ENCODE assay signal across 1 cellular context in genomic region chr2:127067620-127068350, GRCh38.
TF ChIP-seq lines count a peak whose summit lies in the region.

No MANE protein-coding gene starts in this region.

TF ChIP-seq in K562, 482 proteins besides CTCF, POLR2A, EP300 and RAD21 (continued from another document):
- TF ChIP-seq HNRNPL (IDR thresholded peaks at IDR 0.05; ENCODE audit: low read depth, low read length) (no peak), MAFF (IDR thresholded peaks at IDR 0.05; ENCODE audit: low read length) (no peak), CBX2 (IDR thresholded peaks at IDR 0.05; ENCODE audit: insufficient read depth, low read length, poor library complexity, severe bottlenecking) (no peak), ZNF57 (CRISPR knock-in tag; IDR thresholded peaks at IDR 0.05) (no peak), STAT6 (CRISPR knock-in tag; IDR thresholded peaks at IDR 0.05) (no peak), GATA2 (CRISPR knock-in tag; IDR thresholded peaks at IDR 0.05) (no peak), ZNF76 (CRISPR knock-in tag; IDR thresholded peaks at IDR 0.05; ENCODE audit: borderline replicate concordance) (no peak), MYNN (IDR thresholded peaks at IDR 0.05) (no peak), MYNN (CRISPR knock-in tag; IDR thresholded peaks at IDR 0.05) (no peak), ZMIZ1 (IDR thresholded peaks at IDR 0.05; ENCODE audit: low read depth in 2 of 2, low read length in 2 of 2) (no peak), EHMT2 (IDR thresholded peaks at IDR 0.05) (no peak), ZBTB9 (CRISPR knock-in tag; IDR thresholded peaks at IDR 0.05) (no peak)
